1 cellular context compared by ENCODE assay signal in the genomic region with DNA sequence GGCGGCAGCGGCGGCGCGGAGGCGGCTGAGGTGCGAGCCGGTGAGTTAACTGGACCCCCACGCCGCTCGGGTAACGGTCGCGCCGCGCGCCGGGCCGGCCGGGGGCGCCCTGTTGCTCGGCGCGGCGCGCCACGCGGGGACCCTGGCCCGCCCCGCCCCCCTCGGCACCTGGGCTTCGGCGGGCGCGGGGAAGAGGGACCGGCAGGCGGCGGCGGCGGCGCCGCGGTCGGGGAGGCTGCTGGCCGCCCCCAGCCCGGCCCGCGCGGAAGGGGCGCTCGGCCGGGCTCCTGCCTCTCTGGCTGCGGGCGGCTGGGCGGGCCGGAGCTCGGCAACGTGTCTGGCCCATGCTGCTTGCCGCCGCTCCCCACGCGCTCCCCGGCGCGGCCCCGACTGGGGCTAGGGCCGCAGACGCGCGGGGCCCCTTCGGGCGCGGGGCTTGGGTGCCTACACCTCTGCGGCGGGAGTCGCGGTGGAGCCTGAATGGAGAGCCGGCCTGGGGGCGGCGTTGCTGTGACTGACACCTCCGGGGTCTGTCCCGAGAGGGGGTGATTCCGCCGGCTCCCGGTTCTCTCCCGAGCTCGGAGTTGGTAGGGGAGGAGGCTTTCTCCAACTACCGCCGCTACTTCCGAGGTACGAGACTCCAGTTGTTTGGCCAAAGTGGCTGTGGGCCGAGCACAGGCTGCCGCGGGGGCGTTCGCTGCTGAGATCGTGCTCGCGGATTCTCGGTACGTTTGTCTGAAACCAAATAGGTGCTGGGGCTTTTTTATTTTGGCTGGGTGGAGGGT.
TF ChIP-seq lines count a peak whose summit lies in the region.

No MANE protein-coding gene starts in this region.

TF ChIP-seq in HepG2, 621 proteins besides CTCF, POLR2A, EP300 and RAD21 (continues in another document):
- TF ChIP-seq PRPF4 (IDR thresholded peaks at IDR 0.05; ENCODE audit: low read depth, low read length, poor library complexity, severe bottlenecking) (no peak), ZBTB20 (CRISPR knock-in tag; IDR thresholded peaks at IDR 0.05; ENCODE audit: borderline replicate concordance, low read depth) (no peak), DNMT1 (CRISPR knock-in tag; IDR thresholded peaks at IDR 0.05) (no peak), RFX3 (CRISPR knock-in tag; IDR thresholded peaks at IDR 0.05) (no peak), ARID2 (CRISPR knock-in tag; IDR thresholded peaks at IDR 0.05; ENCODE audit: borderline replicate concordance) (no peak), MED13 (CRISPR knock-in tag; IDR thresholded peaks at IDR 0.05) (no peak), RFX5 (IDR thresholded peaks at IDR 0.05; ENCODE audit: low read depth, low read length) (no peak), ZNF501 (CRISPR knock-in tag; IDR thresholded peaks at IDR 0.05) (0 out of 2 replicates have a peak, but pooled peaks have one; percentile 28), HNRNPH1 (optimal IDR thresholded peaks at IDR 0.05; ENCODE audit: low read depth, low read length) (no peak), ZNF282 (IDR thresholded peaks at IDR 0.05; ENCODE audit: partially characterized antibody) (no peak), ZNF639 (CRISPR knock-in tag; conservative IDR thresholded peaks at IDR 0.05) (no peak), ZNF317 (CRISPR knock-in tag; IDR thresholded peaks at IDR 0.05) (no peak), ZFY (CRISPR knock-in tag; IDR thresholded peaks at IDR 0.05) (peak; percentile 65), ZNF263 (CRISPR knock-in tag; IDR thresholded peaks at IDR 0.05) (peak; percentile 80; the same call in 1 of the 2 replicates), MYC (CRISPR knock-in tag; IDR thresholded peaks at IDR 0.05; ENCODE audit: borderline replicate concordance) (peak; percentile 41), MXI1 (IDR thresholded peaks at IDR 0.05; ENCODE audit: borderline replicate concordance, low read depth, low read length) (no peak), ZBTB14 (CRISPR knock-in tag; IDR thresholded peaks at IDR 0.05) (peak; percentile 57; the same call in 1 of the 2 replicates), ZFP36L2 (CRISPR knock-in tag; IDR thresholded peaks at IDR 0.05) (no peak), KAT7 (CRISPR knock-in tag; IDR thresholded peaks at IDR 0.05; ENCODE audit: borderline replicate concordance) (no peak), ZNF7 (CRISPR knock-in tag; IDR thresholded peaks at IDR 0.05) (no peak), ZNF709 (CRISPR knock-in tag; IDR thresholded peaks at IDR 0.05) (no peak), ZSCAN5A (CRISPR knock-in tag; IDR thresholded peaks at IDR 0.05; ENCODE audit: borderline replicate concordance) (no peak), POGK (CRISPR knock-in tag; conservative IDR thresholded peaks at IDR 0.05) (0 out of 2 replicates have a peak, but pooled peaks have one; percentile 19), HNF4G (IDR thresholded peaks at IDR 0.05; ENCODE audit: borderline replicate concordance, low read depth, low read length) (no peak), HNF4G (CRISPR knock-in tag; IDR thresholded peaks at IDR 0.05; ENCODE audit: borderline replicate concordance, low read depth) (no peak), NR2C2 (CRISPR knock-in tag; IDR thresholded peaks at IDR 0.05; ENCODE audit: borderline replicate concordance) (no peak), ZNF407 (CRISPR knock-in tag; IDR thresholded peaks at IDR 0.05; ENCODE audit: not compliant biosample characterization) (no peak), ZBTB2 (CRISPR knock-in tag; IDR thresholded peaks at IDR 0.05; ENCODE audit: low read depth) (no peak), ZNF747 (CRISPR knock-in tag; IDR thresholded peaks at IDR 0.05; ENCODE audit: borderline replicate concordance) (0 out of 2 replicates have a peak, but pooled peaks have one; percentile 49), ZMAT3 (CRISPR knock-in tag; conservative IDR thresholded peaks at IDR 0.05) (no peak), NR3C1 (CRISPR knock-in tag; IDR thresholded peaks at IDR 0.05) (no peak)
- TF ChIP-seq, protein P1, sequence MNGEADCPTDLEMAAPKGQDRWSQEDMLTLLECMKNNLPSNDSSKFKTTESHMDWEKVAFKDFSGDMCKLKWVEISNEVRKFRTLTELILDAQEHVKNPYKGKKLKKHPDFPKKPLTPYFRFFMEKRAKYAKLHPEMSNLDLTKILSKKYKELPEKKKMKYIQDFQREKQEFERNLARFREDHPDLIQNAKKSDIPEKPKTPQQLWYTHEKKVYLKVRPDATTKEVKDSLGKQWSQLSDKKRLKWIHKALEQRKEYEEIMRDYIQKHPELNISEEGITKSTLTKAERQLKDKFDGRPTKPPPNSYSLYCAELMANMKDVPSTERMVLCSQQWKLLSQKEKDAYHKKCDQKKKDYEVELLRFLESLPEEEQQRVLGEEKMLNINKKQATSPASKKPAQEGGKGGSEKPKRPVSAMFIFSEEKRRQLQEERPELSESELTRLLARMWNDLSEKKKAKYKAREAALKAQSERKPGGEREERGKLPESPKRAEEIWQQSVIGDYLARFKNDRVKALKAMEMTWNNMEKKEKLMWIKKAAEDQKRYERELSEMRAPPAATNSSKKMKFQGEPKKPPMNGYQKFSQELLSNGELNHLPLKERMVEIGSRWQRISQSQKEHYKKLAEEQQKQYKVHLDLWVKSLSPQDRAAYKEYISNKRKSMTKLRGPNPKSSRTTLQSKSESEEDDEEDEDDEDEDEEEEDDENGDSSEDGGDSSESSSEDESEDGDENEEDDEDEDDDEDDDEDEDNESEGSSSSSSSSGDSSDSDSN (CRISPR knock-in tag; IDR thresholded peaks at IDR 0.05), result peak; percentile 40; the same call in 1 of the 2 replicates
